In genomic region chr2:50374117-50374516, GRCh38 we compare ENCODE assay signal across 35 cellular contexts.
"Had no signal": no experiment of that assay in that cellular context is flagged by ENCODE, and none has a peak within 500 bp of the region (broad histone marks: within the 10 kb centered on the region; RNA-seq: fewer than 3 reads in every experiment).

No MANE protein-coding gene starts in this region.

- H3K36me3 ChIP-seq: MG63 had no signal

- H3K27me3 ChIP-seq: MG63 had no signal

- H3K9me3 ChIP-seq: MG63 had no signal

- DNase-seq: Karpas-422, Kasumi-1, MG63, MM.1S, MV-4-11, NCI-H1048, NCI-H1092, NCI-H1092 treated with DMSO at 0.1 percent for 48 hours, NCI-H1105, NCI-H1105 treated with DMSO at 0.1 percent for 48 hours, NCI-H1417, NCI-H1417 treated with DMSO at 0.1 percent for 48 hours, NCI-H1436, NCI-H1436 treated with DMSO at 0.1 percent for 48 hours, NCI-H146, NCI-H1694, NCI-H1694 treated with DMSO at 0.1 percent for 48 hours, NCI-H187, NCI-H187 treated with DMSO at 0.1 percent for 48 hours, NCI-H1930, NCI-H2029, NCI-H2029 treated with DMSO at 0.1 percent for 48 hours, NCI-H2081, NCI-H2081 treated with DMSO at 0.1 percent for 48 hours, NCI-H2107, NCI-H2171, NCI-H2171 treated with DMSO at 0.1 percent for 48 hours, NCI-H2227 treated with DMSO at 0.1 percent for 48 hours, NCI-H226, NCI-H345, NCI-H446, NCI-H446 treated with DMSO at 0.1 percent for 48 hours, NCI-H510A, NCI-H510A treated with DMSO at 0.1 percent for 48 hours, NCI-H524 had no signal

- H3K4me3 ChIP-seq: MG63 had no signal
